Comparison of ENCODE assay signal across 24 cellular contexts in genomic region chr11:70798296-70798695, GRCh38.
"Had no signal": no experiment of that assay in that cellular context is flagged by ENCODE, and none has a peak within 500 bp of the region (broad histone marks: within the 10 kb centered on the region; RNA-seq: fewer than 3 reads in every experiment).

No MANE protein-coding gene starts in this region.

- H3K27ac ChIP-seq: coronary artery, epithelial cell of prostate, esophagus squamous epithelium, gastrocnemius medialis, heart right ventricle, left lung had no signal

- H3K27ac Mint-ChIP-seq: memory B cell had no signal

- DNase-seq: dermis blood vessel endothelial cell; effector CD4-positive, alpha-beta T cell; effector memory CD4-positive, alpha-beta T cell; erythroblast; esophagus squamous epithelium; foreskin fibroblast; foreskin melanocyte; gastrocnemius medialis; glutamatergic neuron; head of caudate nucleus; heart right ventricle; hippocampal formation; left cardiac atrium; left lung; left ventricle myocardium superior; mammary epithelial cell; mesendoderm; midbrain had no signal

- H3K4me1 ChIP-seq: esophagus squamous epithelium, gastrocnemius medialis, heart right ventricle, left lung had no signal

- H3K27me3 ChIP-seq: dorsolateral prefrontal cortex, esophagus squamous epithelium, gastrocnemius medialis, left lung had no signal

- H3K36me3 ChIP-seq: esophagus squamous epithelium, gastrocnemius medialis, heart right ventricle had no signal

- H3K4me1 Mint-ChIP-seq: memory B cell had no signal

- H3K4me3 Mint-ChIP-seq: memory B cell had no signal

- ATAC-seq: esophagus mucosa, gastrocnemius medialis, heart right ventricle, left cardiac atrium, left lung, left ventricle myocardium superior had no signal

- H3K4me3 ChIP-seq: coronary artery, dorsolateral prefrontal cortex, esophagus squamous epithelium, gastrocnemius medialis, heart right ventricle, left lung, lung had no signal
